ENCODE assay signal across 10 cellular contexts in the genomic region with DNA sequence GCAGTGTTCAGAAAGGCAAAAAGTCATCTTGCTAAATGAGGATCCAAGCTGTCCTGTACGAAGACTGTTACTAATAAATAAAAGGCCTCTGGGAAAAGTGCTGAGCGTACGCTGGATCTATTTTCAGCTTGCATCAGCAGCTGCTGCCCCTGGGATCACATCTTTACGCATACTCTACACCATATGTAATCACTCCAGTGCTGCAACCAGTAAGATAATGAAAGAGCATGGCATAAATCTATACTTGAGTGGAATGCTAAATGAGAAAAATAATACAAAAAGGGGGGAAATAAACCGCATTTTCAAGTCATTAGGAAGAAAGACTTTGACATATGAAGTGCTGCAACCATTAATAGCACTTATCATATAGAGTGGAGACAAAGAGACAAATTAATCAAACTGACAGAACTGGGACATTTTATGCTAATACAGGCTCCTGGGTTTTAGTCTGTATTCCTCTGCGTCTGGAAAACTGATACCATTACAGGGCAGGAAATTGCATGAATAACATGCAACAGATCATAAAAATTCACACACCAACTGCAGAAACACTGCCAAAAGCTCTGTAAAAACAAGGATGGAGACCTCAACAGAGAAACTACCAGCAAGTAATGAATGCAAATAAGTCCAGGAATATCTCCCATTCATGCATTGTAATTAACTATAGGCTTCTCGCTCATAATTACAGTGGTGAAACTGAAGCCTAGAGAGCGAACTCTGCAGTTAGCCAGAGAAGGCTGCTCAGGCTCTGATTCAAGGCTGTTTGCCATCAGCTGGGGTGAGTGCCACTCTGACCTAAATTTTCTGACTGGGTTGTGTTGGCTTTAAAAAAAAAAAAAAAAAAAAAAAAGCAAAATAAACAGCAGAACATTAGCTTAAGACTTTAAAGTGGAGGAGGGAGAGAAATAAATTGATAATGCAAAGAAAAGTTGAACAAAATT.
A peak's percentile ranks its signal among the peaks of the same experiment; 100 is the strongest.
DNase-seq lines count a peak whose midpoint lies in the region; ATAC-seq and TF ChIP-seq lines count a peak whose summit lies in the region.
"Had no signal": no experiment of that assay in that cellular context is flagged by ENCODE, and none has a peak within 500 bp of the region (broad histone marks: within the 10 kb centered on the region; RNA-seq: fewer than 3 reads in every experiment).

No MANE protein-coding gene starts in this region.

- no peak for TF ChIP-seq POLR2A in breast epithelium (IDR thresholded peaks at IDR 0.05)

- no peak overlapping the region for H3K4me3 Mint-ChIP-seq in activated naive CD4-positive, alpha-beta T cell treated with anti-CD3 and anti-CD28 coated beads, Interleukin-2, amount 10 ng/mL, durations not matched to agents 7 days and 5 days
- H3K4me3 Mint-ChIP-seq: CD8-positive, alpha-beta memory T cell had no signal

- no peak overlapping the region for H2AFZ ChIP-seq in neuron (ENCODE audit: low read depth, low read length)

- H3K4me1 ChIP-seq in ectodermal cell (ENCODE audit: control insufficient read depth, insufficient read depth, low read length) (peaks cover 27% of the 10 kb centered on the region), neuron (ENCODE audit: insufficient read depth, low read length) (peaks cover 38% of the 10 kb centered on the region), breast epithelium (peaks cover 0 to 3% of the 10 kb centered on the region in 2 donors)

- H3K4me3 ChIP-seq in ectodermal cell (ENCODE audit: insufficient read depth, low read depth, low read length) (no peak overlapping the region), neuron (ENCODE audit: low read length) (peak overlapping the region; percentile 7), breast epithelium (no peak overlapping the region)

- intact Hi-C loops in breast epithelium (cut with DNase I; ENCODE audit: low total_unique reads) = no loop called here

- H3K27ac ChIP-seq in ectodermal cell (ENCODE audit: insufficient read depth, low read depth, low read length, poor library complexity, severe bottlenecking) (peak overlapping the region; percentile 56), breast epithelium (no peak overlapping the region)

- H3K36me3 Mint-ChIP-seq in activated naive CD4-positive, alpha-beta T cell treated with anti-CD3 and anti-CD28 coated beads, Interleukin-2, amount 10 ng/mL, durations not matched to agents 7 days and 5 days = peaks cover 22% of the 10 kb centered on the region

- H3K27me3 Mint-ChIP-seq in activated naive CD4-positive, alpha-beta T cell treated with anti-CD3 and anti-CD28 coated beads, Interleukin-2, amount 10 ng/mL, durations not matched to agents 7 days and 5 days = no peaks in the 10 kb centered on the region
- H3K27me3 Mint-ChIP-seq: CD8-positive, alpha-beta memory T cell had no signal

- no peak for TF ChIP-seq CTCF in breast epithelium (IDR thresholded peaks at IDR 0.05)

- CTCF ChIA-PET in activated naive CD4-positive, alpha-beta T cell treated with anti-CD3 and anti-CD28 coated beads, Interleukin-2, amount 10 ng/mL, durations not matched to agents 7 days and 5 days (lab: Charles Lee) = interaction anchor here (1.5 kb wide), 1 partner anchor 37 kb away, joined by 5 read pairs; no protein-coding TSS in a partner anchor

- H3K27ac Mint-ChIP-seq in activated naive CD4-positive, alpha-beta T cell treated with anti-CD3 and anti-CD28 coated beads, Interleukin-2, amount 10 ng/mL, durations not matched to agents 7 days and 5 days = no peak overlapping the region
- H3K27ac Mint-ChIP-seq: CD8-positive, alpha-beta memory T cell had no signal

- H3K9me3 Mint-ChIP-seq in activated naive CD4-positive, alpha-beta T cell treated with anti-CD3 and anti-CD28 coated beads, Interleukin-2, amount 10 ng/mL, durations not matched to agents 7 days and 5 days = no peaks in the 10 kb centered on the region
- H3K9me3 Mint-ChIP-seq: CD8-positive, alpha-beta memory T cell had no signal

- H3K9me3 ChIP-seq in ectodermal cell (ENCODE audit: control insufficient read depth, low read length) = no peaks in the 10 kb centered on the region
- H3K9me3 ChIP-seq in neuron (ENCODE audit: low read length) = no peaks in the 10 kb centered on the region
- H3K9me3 ChIP-seq in breast epithelium = no peaks in the 10 kb centered on the region

- DNase-seq in DMS79 (lab: John Stamatoyannopoulos, UW) (peak; percentile 78), NCI-H2227 (lab: John Stamatoyannopoulos, UW; ENCODE audit: unreplicated experiment) (peak; percentile 62), pons (ENCODE audit: low spot score) (no peak), breast epithelium (ENCODE audit: low spot score in 2 of 2) (no peak)
- DNase-seq in activated naive CD4-positive, alpha-beta T cell treated with anti-CD3 and anti-CD28 coated beads, Interleukin-2, amount 10 ng/mL, durations not matched to agents 7 days and 5 days = no peak
- DNase-seq: CD8-positive, alpha-beta memory T cell; cerebellar nuclear complex had no signal

- H3K4me1 Mint-ChIP-seq in activated naive CD4-positive, alpha-beta T cell treated with anti-CD3 and anti-CD28 coated beads, Interleukin-2, amount 10 ng/mL, durations not matched to agents 7 days and 5 days = peaks cover 12% of the 10 kb centered on the region

- ATAC-seq in HG02973 (IDR thresholded peaks at IDR 0.05; ENCODE audit: unreplicated experiment) = no peak

- no peaks in the 10 kb centered on the region for H3K27me3 ChIP-seq in ectodermal cell (ENCODE audit: control insufficient read depth, insufficient read depth, low read length, poor library complexity, severe bottlenecking)
- H3K27me3 ChIP-seq in neuron (ENCODE audit: insufficient read depth, low read length) = no peaks in the 10 kb centered on the region
- H3K27me3 ChIP-seq in breast epithelium = no peaks in the 10 kb centered on the region

- 95 to 96% methylated on average over 8 of the region's 8 CpGs for WGBS in ectodermal cell, 2 experiments

- H3K36me3 ChIP-seq in ectodermal cell (ENCODE audit: control insufficient read depth, insufficient read depth, low read length) = no peaks in the 10 kb centered on the region
- H3K36me3 ChIP-seq in neuron (ENCODE audit: insufficient read depth, low read length) = no peaks in the 10 kb centered on the region
- no peaks in the 10 kb centered on the region for H3K36me3 ChIP-seq in breast epithelium

Comparison
In these comparisons a context has a peak if more than half of its experiments do, and no peak if none do; other contexts are left out.
1. DNase-seq: peak in DMS79 (single experiment) and NCI-H2227 (single experiment); none in activated naive CD4-positive, alpha-beta T cell treated with anti-CD3 and anti-CD28 coated beads, Interleukin-2, amount 10 ng/mL, durations not matched to agents 7 days and 5 days (single experiment), pons (single experiment) and breast epithelium (0 of 2).